19 cellular contexts compared by ENCODE assay signal in the genomic region with DNA sequence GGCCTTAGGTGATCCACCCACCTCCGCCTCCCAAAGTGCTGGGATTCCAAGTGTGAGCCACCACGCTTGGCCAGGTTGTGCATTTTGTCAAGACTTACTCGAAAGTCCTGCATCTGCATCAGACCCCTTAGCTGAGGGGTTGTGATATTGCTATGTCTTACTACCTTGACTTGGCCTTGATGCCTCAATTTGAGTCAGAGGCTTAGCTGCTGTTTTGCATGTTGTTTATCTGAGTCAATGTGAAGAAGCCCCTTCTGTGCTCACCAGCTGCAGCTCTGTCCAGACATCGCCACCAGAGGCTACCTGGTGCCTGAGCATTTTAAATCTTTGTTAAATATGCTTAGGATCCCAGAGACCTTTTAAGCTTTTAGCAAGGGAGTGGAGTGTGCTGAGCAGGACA. TPM values are rescaled to one million over a fixed set of nuclear protein-coding genes. Genes with fewer than 3 reads are reported as not detected.
"Had no signal": no experiment of that assay in that cellular context is flagged by ENCODE, and none has a peak within 500 bp of the region (broad histone marks: within the 10 kb centered on the region; RNA-seq: fewer than 3 reads in every experiment).

No MANE protein-coding gene starts in this region.

- H3K27me3 ChIP-seq: neural progenitor cell, pancreas, stomach had no signal

- H3K4me3 ChIP-seq: lower lobe of right lung, neural progenitor cell, pancreas, skin epidermis, stomach, thoracic aorta had no signal

- H3K36me3 ChIP-seq: neural progenitor cell had no signal

- H3K4me1 ChIP-seq: lower lobe of right lung, neural progenitor cell had no signal

- ATAC-seq: left cardiac atrium, pancreas had no signal

- H3K27ac ChIP-seq: lower lobe of right lung, neural progenitor cell, pancreas, stomach, thoracic aorta had no signal

- DNase-seq: activated CD4-positive, alpha-beta T cell treated with anti-CD3 and anti-CD28 coated beads, Interleukin-2, amount 50 U/mL, for 4 hours; activated gamma-delta T cell; activated T-cell treated with anti-CD3 and anti-CD28 coated beads, Interleukin-2, amount 50 U/mL, for 48 hours; anterior cingulate cortex; dermis blood vessel endothelial cell; erythroblast; hypothalamus; left cardiac atrium; lower lobe of right lung; retina; stimulated activated CD4-positive, alpha-beta T cell treated with anti-CD3 and anti-CD28 coated beads, Interleukin-4, amount 100 ng/mL, for 4 hours; stomach had no signal

- H3K9me3 ChIP-seq: lower lobe of right lung, pancreas, stomach, thoracic aorta had no signal

RNA-seq across cellular contexts. Expression of a gene that starts 53.4 kb away (rescaled TPM):
- total RNA-seq: dermis blood vessel endothelial cell, left cardiac atrium, lower lobe of right lung, mesothelial cell of epicardium, myocyte, stomach, thoracic aorta, urinary bladder had no signal
- polyA plus RNA-seq: pancreas, stomach, urinary bladder had no signal
